ENCODE assay signal across 21 cellular contexts in the genomic region with DNA sequence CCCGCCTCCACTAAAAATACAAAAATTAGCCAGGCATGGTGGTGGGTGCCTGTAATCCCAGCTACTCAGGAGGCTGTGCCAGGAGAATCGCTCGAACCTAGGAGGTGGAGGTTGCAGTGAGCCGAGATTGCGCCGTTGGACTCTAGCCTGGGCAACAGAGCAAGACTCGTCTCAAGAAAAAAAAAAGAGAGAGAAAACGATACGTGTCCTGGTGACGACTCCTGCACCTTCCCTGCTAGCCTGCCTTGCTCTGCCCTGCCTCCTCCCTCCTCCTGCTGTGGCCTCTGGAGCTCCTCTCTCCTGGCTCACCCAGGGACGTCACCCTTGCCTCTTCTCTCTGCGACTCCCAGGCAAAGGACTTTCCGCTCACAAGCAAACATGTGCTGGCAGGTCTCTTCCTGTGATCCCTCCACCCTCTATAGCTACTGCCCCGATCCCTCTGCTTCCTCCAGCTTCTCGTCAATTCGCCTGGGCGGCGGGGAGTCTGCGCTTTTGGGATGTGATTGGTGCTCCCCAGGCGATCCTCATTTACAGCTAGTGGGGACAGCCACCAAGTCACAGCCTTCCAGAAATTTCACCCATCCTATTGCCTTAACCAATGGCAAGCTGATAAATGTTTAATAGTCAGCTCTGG.
"Had no signal": no experiment of that assay in that cellular context is flagged by ENCODE, and none has a peak within 500 bp of the region (broad histone marks: within the 10 kb centered on the region; RNA-seq: fewer than 3 reads in every experiment).

No MANE protein-coding gene starts in this region.

- DNase-seq: activated CD4-positive, alpha-beta T cell treated with anti-CD3 and anti-CD28 coated beads, Interleukin-2, amount 10 ng/mL, durations not matched to agents 7 days and 5 days; activated CD4-positive, CD25-positive, alpha-beta regulatory T cell treated with anti-CD3 and anti-CD28 coated beads, Interleukin-2, amount 50 U/mL, for 72 hours; activated CD8-positive, alpha-beta T cell treated with anti-CD3 and anti-CD28 coated beads for 36 hours; activated gamma-delta T cell; activated naive CD4-positive, alpha-beta T cell treated with anti-CD3 and anti-CD28 coated beads, Interleukin-2, amount 50 U/mL, for 16 hours; activated naive CD8-positive, alpha-beta T cell treated with anti-CD3 and anti-CD28 coated beads, Interleukin-2, amount 50 U/mL, for 24 hours; body of pancreas; erythroblast; hippocampal formation; mesenchymal stem cell; nucleus accumbens; stimulated activated CD4-positive, alpha-beta T cell treated with anti-CD3 and anti-CD28 coated beads, Interleukin-4, amount 100 ng/mL, for 1 hour; stimulated activated naive CD4-positive, alpha-beta T cell; testis; trophoblast cell; uterus had no signal

- H3K9me3 Mint-ChIP-seq: activated CD4-positive, alpha-beta T cell treated with anti-CD3 and anti-CD28 coated beads, Interleukin-2, amount 10 ng/mL, durations not matched to agents 7 days and 5 days; activated CD8-positive, alpha-beta T cell treated with anti-CD3 and anti-CD28 coated beads for 36 hours; activated naive CD8-positive, alpha-beta T cell treated with anti-CD3 and anti-CD28 coated beads, Interleukin-2, amount 50 U/mL, for 24 hours; activated T-helper 1 cell treated with anti-CD3 and anti-CD28 coated beads, Interleukin-12 subunit alpha, Interleukin-12 subunit beta, Interleukin-2, Interleukin-4 antibody, amounts not matched to agents 30 ng/mL and 10 ng/mL and 1 ng/mL, durations not matched to agents 14 hours and 24 hours and 36 hours; nephron; T-helper 2 cell treated with Interferon-gamma antibody and Interleukin-4, amounts not matched to agents 5 μg/mL and 100 μg/mL, for 36 hours had no signal

- H3K4me3 ChIP-seq: body of pancreas, testis, uterus had no signal

- H3K27ac Mint-ChIP-seq: activated CD4-positive, alpha-beta T cell treated with anti-CD3 and anti-CD28 coated beads, Interleukin-2, amount 10 ng/mL, durations not matched to agents 7 days and 5 days; activated CD8-positive, alpha-beta T cell treated with anti-CD3 and anti-CD28 coated beads for 36 hours; activated naive CD8-positive, alpha-beta T cell treated with anti-CD3 and anti-CD28 coated beads, Interleukin-2, amount 50 U/mL, for 24 hours; activated T-helper 1 cell treated with anti-CD3 and anti-CD28 coated beads, Interleukin-12 subunit alpha, Interleukin-12 subunit beta, Interleukin-2, Interleukin-4 antibody, amounts not matched to agents 30 ng/mL and 10 ng/mL and 1 ng/mL, durations not matched to agents 14 hours and 24 hours and 36 hours; nephron; T-helper 2 cell treated with Interferon-gamma antibody and Interleukin-4, amounts not matched to agents 5 μg/mL and 100 μg/mL, for 36 hours had no signal

- H3K4me3 Mint-ChIP-seq: activated CD4-positive, alpha-beta T cell treated with anti-CD3 and anti-CD28 coated beads, Interleukin-2, amount 10 ng/mL, durations not matched to agents 7 days and 5 days; activated CD8-positive, alpha-beta T cell treated with anti-CD3 and anti-CD28 coated beads for 36 hours; activated naive CD8-positive, alpha-beta T cell treated with anti-CD3 and anti-CD28 coated beads, Interleukin-2, amount 50 U/mL, for 24 hours; activated T-helper 1 cell treated with anti-CD3 and anti-CD28 coated beads, Interleukin-12 subunit alpha, Interleukin-12 subunit beta, Interleukin-2, Interleukin-4 antibody, amounts not matched to agents 30 ng/mL and 10 ng/mL and 1 ng/mL, durations not matched to agents 14 hours and 24 hours and 36 hours; nephron; T-helper 2 cell treated with Interferon-gamma antibody and Interleukin-4, amounts not matched to agents 5 μg/mL and 100 μg/mL, for 36 hours had no signal

- ATAC-seq: activated CD8-positive, alpha-beta T cell treated with anti-CD3 and anti-CD28 coated beads for 36 hours; body of pancreas; sciatic nerve had no signal

- H3K27ac ChIP-seq: body of pancreas, testis, uterus, VCaP had no signal

- H3K36me3 ChIP-seq: uterus had no signal

- H3K9me3 ChIP-seq: body of pancreas, testis, uterus had no signal

- H3K4me1 ChIP-seq: body of pancreas, testis, uterus had no signal

- H3K27me3 ChIP-seq: body of pancreas, testis, uterus had no signal
